29 cellular contexts compared by ENCODE assay signal in the genomic region with DNA sequence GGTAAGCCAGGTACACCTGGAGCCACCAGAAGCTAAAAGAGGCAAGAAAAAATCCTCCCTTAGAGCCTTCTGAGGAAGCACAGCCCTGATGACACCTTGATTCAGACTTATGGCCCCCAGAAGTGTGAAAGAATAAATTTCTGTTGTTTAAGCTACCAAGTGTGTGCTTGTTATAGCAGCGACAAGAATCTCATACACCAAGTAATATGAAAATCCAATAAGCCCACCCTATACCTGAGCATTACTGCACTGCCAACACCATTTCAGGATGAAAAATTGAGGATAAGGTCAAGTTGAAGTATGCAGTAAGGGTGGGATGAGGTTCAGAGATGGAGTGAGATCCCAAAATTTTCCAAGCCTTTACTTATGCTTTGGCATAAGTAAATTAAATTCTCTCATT.
"Had no signal": no experiment of that assay in that cellular context is flagged by ENCODE, and none has a peak within 500 bp of the region (broad histone marks: within the 10 kb centered on the region; RNA-seq: fewer than 3 reads in every experiment).

No MANE protein-coding gene starts in this region.

- ATAC-seq: stimulated activated effector memory CD8-positive, alpha-beta T cell treated with anti-CD3 and anti-CD28 coated beads, Interleukin-12 subunit alpha, Interleukin-12 subunit beta, amount 100 ng/mL, for 72 hours; stimulated activated memory B cell treated with anti-CD40 and anti-IgM and Interleukin-4, amounts not matched to agents 10 μg/mL and 1 μg/mL and 100 μg/mL, for 72 hours; stimulated activated naive B cell treated with anti-CD40 and anti-IgM and Interleukin-4, amounts not matched to agents 10 μg/mL and 1 μg/mL and 100 μg/mL, for 72 hours; stimulated activated naive CD8-positive, alpha-beta T cell treated with anti-CD3 and anti-CD28 coated beads, Interleukin-15, amount 100 ng/mL, for 72 hours; stimulated activated naive CD8-positive, alpha-beta T cell treated with anti-CD3 and anti-CD28 coated beads, Interleukin-15, Interleukin-2, amounts not matched to agents 100 U/mL and 50 U/mL, for 24 hours; upper lobe of right lung had no signal

- H3K27me3 Mint-ChIP-seq: stimulated activated memory B cell treated with anti-CD40 and anti-IgM and Interleukin-4, amounts not matched to agents 10 μg/mL and 1 μg/mL and 100 μg/mL, for 72 hours; stimulated activated naive CD8-positive, alpha-beta T cell treated with anti-CD3 and anti-CD28 coated beads, Interleukin-15, amount 100 ng/mL, for 72 hours; stimulated activated naive CD8-positive, alpha-beta T cell treated with anti-CD3 and anti-CD28 coated beads, Interleukin-15, Interleukin-2, amounts not matched to agents 100 ng/mL and 50 ng/mL, for 24 hours had no signal

- H3K4me3 ChIP-seq: stomach, suprapubic skin, testis, thoracic aorta, thyroid gland, tibial artery, tibial nerve, transverse colon, upper lobe of left lung, upper lobe of right lung, uterus, vagina had no signal

- H3K4me1 Mint-ChIP-seq: stimulated activated effector memory CD8-positive, alpha-beta T cell treated with anti-CD3 and anti-CD28 coated beads, Interleukin-12 subunit alpha, Interleukin-12 subunit beta, amount 100 ng/mL, for 72 hours; stimulated activated memory B cell treated with anti-CD40 and anti-IgM and Interleukin-4, amounts not matched to agents 10 μg/mL and 1 μg/mL and 100 μg/mL, for 72 hours; stimulated activated naive B cell treated with anti-CD40 and anti-IgM and Interleukin-4, amounts not matched to agents 10 μg/mL and 1 μg/mL and 100 μg/mL, for 72 hours; stimulated activated naive CD8-positive, alpha-beta T cell treated with anti-CD3 and anti-CD28 coated beads, Interleukin-15, amount 100 ng/mL, for 72 hours had no signal

- H3K4me1 ChIP-seq: stomach, suprapubic skin, testis, thyroid gland, tibial artery, tibial nerve, transverse colon, upper lobe of left lung, upper lobe of right lung, uterus, vagina had no signal

- H3K4me3 Mint-ChIP-seq: stimulated activated effector memory CD8-positive, alpha-beta T cell treated with anti-CD3 and anti-CD28 coated beads, Interleukin-12 subunit alpha, Interleukin-12 subunit beta, amount 100 ng/mL, for 72 hours; stimulated activated memory B cell treated with anti-CD40 and anti-IgM and Interleukin-4, amounts not matched to agents 10 μg/mL and 1 μg/mL and 100 μg/mL, for 72 hours; stimulated activated naive B cell treated with anti-CD40 and anti-IgM and Interleukin-4, amounts not matched to agents 10 μg/mL and 1 μg/mL and 100 μg/mL, for 72 hours; stimulated activated naive CD8-positive, alpha-beta T cell treated with anti-CD3 and anti-CD28 coated beads, Interleukin-15, amount 100 ng/mL, for 72 hours; stimulated activated naive CD8-positive, alpha-beta T cell treated with anti-CD3 and anti-CD28 coated beads, Interleukin-15, Interleukin-2, amounts not matched to agents 100 ng/mL and 50 ng/mL, for 24 hours; type B pancreatic cell had no signal

- FAIRE-seq: urothelium cell line had no signal

- H3K36me3 ChIP-seq: stomach, suprapubic skin, thoracic aorta, thyroid gland, tibial artery, tibial nerve, transverse colon, upper lobe of left lung, upper lobe of right lung, uterus, vagina had no signal

- H3K9me3 Mint-ChIP-seq: type B pancreatic cell had no signal

- H3K36me3 Mint-ChIP-seq: stimulated activated effector memory CD8-positive, alpha-beta T cell treated with anti-CD3 and anti-CD28 coated beads, Interleukin-12 subunit alpha, Interleukin-12 subunit beta, amount 100 ng/mL, for 72 hours; type B pancreatic cell had no signal

- H3K27ac ChIP-seq: stomach, suprapubic skin, testis, thoracic aorta, thyroid gland, tibial artery, tibial nerve, transverse colon, upper lobe of left lung, upper lobe of right lung, uterus, vagina had no signal

- H3K27me3 ChIP-seq: stomach, suprapubic skin, testis, thyroid gland, tibial artery, tibial nerve, transverse colon, upper lobe of left lung, upper lobe of right lung, uterus, vagina had no signal

- DNase-seq: stimulated activated CD4-positive, alpha-beta T cell treated with anti-CD3 and anti-CD28 coated beads, Interleukin-2, amount 100 ng/mL, for 48 hours; stimulated activated CD4-positive, alpha-beta T cell treated with anti-CD3 and anti-CD28 coated beads, Interleukin-4, amount 100 ng/mL, for 1 hour; stimulated activated CD4-positive, alpha-beta T cell treated with anti-CD3 and anti-CD28 coated beads, Interleukin-4, amount 100 ng/mL, for 24 hours; stimulated activated CD4-positive, alpha-beta T cell treated with anti-CD3 and anti-CD28 coated beads, Interleukin-4, amount 100 ng/mL, for 4 hours; stimulated activated CD8-positive, alpha-beta memory T cell treated with anti-CD3 and anti-CD28 coated beads, Interleukin-4, amount 100 ng/mL, for 48 hours; stimulated activated naive B cell treated with anti-CD40 and anti-IgM and Interleukin-4, amounts not matched to agents 10 μg/mL and 1 μg/mL and 100 μg/mL, for 72 hours; stimulated activated naive CD4-positive, alpha-beta T cell; stimulated activated naive CD4-positive, alpha-beta T cell treated with Interleukin-2 at 50 U/mL for 16 hours; stimulated activated naive CD8-positive, alpha-beta T cell treated with anti-CD3 and anti-CD28 coated beads, Interleukin-15, amount 100 ng/mL, for 72 hours; stimulated activated naive CD8-positive, alpha-beta T cell treated with anti-CD3 and anti-CD28 coated beads, Interleukin-15, Interleukin-2, amounts not matched to agents 100 U/mL and 50 U/mL, for 24 hours; stomach; substantia nigra; testis; thyroid gland; tibial artery; transverse colon; trophoblast cell; upper lobe of left lung; upper lobe of right lung; uterus had no signal

- H3K27ac Mint-ChIP-seq: stimulated activated effector memory CD8-positive, alpha-beta T cell treated with anti-CD3 and anti-CD28 coated beads, Interleukin-12 subunit alpha, Interleukin-12 subunit beta, amount 100 ng/mL, for 72 hours; stimulated activated memory B cell treated with anti-CD40 and anti-IgM and Interleukin-4, amounts not matched to agents 10 μg/mL and 1 μg/mL and 100 μg/mL, for 72 hours; stimulated activated naive B cell treated with anti-CD40 and anti-IgM and Interleukin-4, amounts not matched to agents 10 μg/mL and 1 μg/mL and 100 μg/mL, for 72 hours; stimulated activated naive CD8-positive, alpha-beta T cell treated with anti-CD3 and anti-CD28 coated beads, Interleukin-15, amount 100 ng/mL, for 72 hours; stimulated activated naive CD8-positive, alpha-beta T cell treated with anti-CD3 and anti-CD28 coated beads, Interleukin-15, Interleukin-2, amounts not matched to agents 100 ng/mL and 50 ng/mL, for 24 hours; type B pancreatic cell had no signal

- H3K9me3 ChIP-seq: testis, thyroid gland, uterus had no signal
